In genomic region chr2:47221039-47221438, GRCh38 we compare ENCODE assay signal across 19 cellular contexts. TPM values are rescaled to one million over a fixed set of nuclear protein-coding genes. Genes with fewer than 3 reads are reported as not detected.
DNase-seq lines count a peak whose midpoint lies in the region; ATAC-seq, FAIRE-seq and TF ChIP-seq lines count a peak whose summit lies in the region.
"Had no signal": no experiment of that assay in that cellular context is flagged by ENCODE, and none has a peak within 500 bp of the region (broad histone marks: within the 10 kb centered on the region; RNA-seq: fewer than 3 reads in every experiment).

No MANE protein-coding gene starts in this region.

- FAIRE-seq in H54 (lab: Jason Lieb, UNC) (peak; percentile 64), GM12892 (lab: Jason Lieb, UNC) (no peak)
- FAIRE-seq: GM19239, islet of Langerhans had no signal

- H3K27ac ChIP-seq in prostate gland: no peak overlapping the region
- H3K27ac ChIP-seq: SK-N-MC, transverse colon had no signal

- ATAC-seq in GM19455 (IDR thresholded peaks at IDR 0.05; ENCODE audit: unreplicated experiment): no peak

- H3K27me3 ChIP-seq in prostate gland (replicated peaks; ENCODE audit: insufficient read depth): no peaks in the 10 kb centered on the region
- H3K27me3 ChIP-seq: transverse colon had no signal

- H3K9me3 ChIP-seq in prostate gland: no peaks in the 10 kb centered on the region
- H3K9me3 ChIP-seq: Caco-2, transverse colon had no signal

- H3K4me3 ChIP-seq in prostate gland: no peak overlapping the region
- H3K4me3 ChIP-seq: SK-N-MC, transverse colon had no signal

- intact Hi-C loops in prostate gland (cut with DNase I): no loop called here

- DNase-seq in A172 (ENCODE audit: low spot score) (peak; percentile 97), H54 (ENCODE audit: insufficient read length, low spot score) (peak; percentile 76), amniotic epithelial cell (ENCODE audit: low read depth) (peak; percentile 91), islet precursor cell (peak; percentile 77), NCI-H1436 treated with DMSO at 0.1 percent for 48 hours (lab: John Stamatoyannopoulos, UW) (no peak), GM12892 (ENCODE audit: insufficient read length) (no peak), prostate gland (ENCODE audit: low spot score) (no peak)
- DNase-seq: activated T-cell treated with anti-CD3 and anti-CD28 coated beads, Interleukin-2, amount 50 U/mL, for 48 hours; Caco-2; cerebellar nuclear complex; GF-D8; glutamatergic neuron; NCI-H1694; NCI-H510A; transverse colon had no signal

- no peak for TF ChIP-seq CTCF in prostate gland (IDR thresholded peaks at IDR 0.05)

- H3K4me1 ChIP-seq in prostate gland (replicated peaks): peaks cover 17% of the 10 kb centered on the region

- WGBS in prostate gland: 90% methylated on average over 6 of the region's 6 CpGs

- no peak for TF ChIP-seq POLR2A in H54 (IDR thresholded peaks at IDR 0.05; ENCODE audit: low read depth, low read length)
- no peak for TF ChIP-seq POLR2A in GM12892 (IDR thresholded peaks at IDR 0.05; ENCODE audit: low read depth, low read length)
- no peak for TF ChIP-seq POLR2A in prostate gland (IDR thresholded peaks at IDR 0.05)

- H3K36me3 ChIP-seq in prostate gland: no peaks in the 10 kb centered on the region
- H3K36me3 ChIP-seq: transverse colon had no signal

RNA-seq across cellular contexts. Expression of gene CALM2, which starts 44.7 kb away (rescaled TPM):
- 2,430 and 2,432 TPM in 2 replicates for total RNA-seq in A172 (2014; rRNA removed; shearing (Covaris generic))
- 419 TPM for polyA plus RNA-seq in GM12892 (2012; ENCODE audit: missing spikeins)
- 100 to 1,000 TPM; 391 to 511 TPM for total RNA-seq in prostate gland

Comparison
In these comparisons a context has a peak if more than half of its experiments do, and no peak if none do; other contexts are left out.
1. DNase-seq: peak in A172 (single experiment), H54 (single experiment), amniotic epithelial cell (single experiment) and islet precursor cell (single experiment); none in NCI-H1436 treated with DMSO at 0.1 percent for 48 hours (single experiment), GM12892 (single experiment) and prostate gland (single experiment).